Comparison of ENCODE assay signal across 14 cellular contexts in the genomic region with DNA sequence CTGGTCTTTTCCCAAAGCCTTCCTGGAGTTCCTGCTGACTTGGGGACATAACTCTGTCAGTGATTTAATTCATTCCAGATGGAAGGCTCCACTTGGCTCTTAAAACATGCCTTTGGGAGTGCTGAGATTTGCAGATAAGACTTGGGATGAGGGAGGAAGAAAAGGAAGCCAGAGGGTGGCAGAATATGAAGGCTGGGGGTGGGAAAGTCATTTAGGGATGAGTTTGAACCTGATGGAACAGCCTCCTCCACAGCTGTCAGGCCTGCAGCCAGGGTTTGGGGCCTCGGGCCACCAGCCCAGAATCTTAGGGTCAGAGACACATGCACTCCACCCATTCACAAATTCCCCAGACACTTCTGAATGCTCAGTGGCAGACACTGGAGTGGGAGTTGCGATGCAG. TPM values are rescaled to one million over a fixed set of nuclear protein-coding genes. Genes with fewer than 3 reads are reported as not detected.
DNase-seq lines count a peak whose midpoint lies in the region; ATAC-seq and TF ChIP-seq lines count a peak whose summit lies in the region.
"Had no signal": no experiment of that assay in that cellular context is flagged by ENCODE, and none has a peak within 500 bp of the region (broad histone marks: within the 10 kb centered on the region; RNA-seq: fewer than 3 reads in every experiment).

No MANE protein-coding gene starts in this region.

- ATAC-seq in CD4-positive, alpha-beta T cell (ENCODE audit: poor library complexity), result no peak
- ATAC-seq: HCT116 had no signal

- intact Hi-C loops in CD4-positive, alpha-beta T cell (cut with DNase I, micrococcal nuclease), result no loop called here

- H3K27ac ChIP-seq in stomach smooth muscle (ENCODE audit: low read length), result peak overlapping the region; percentile 24
- H3K27ac ChIP-seq in CD4-positive, alpha-beta T cell (ENCODE audit: low read depth, low read length), result no peak overlapping the region

- H3K27ac Mint-ChIP-seq in CD4-positive, alpha-beta T cell, result no peak overlapping the region

- H3K4me3 ChIP-seq in stomach smooth muscle (ENCODE audit: low read length in 2 of 2), result no peak overlapping the region

- no peaks in the 10 kb centered on the region for H3K27me3 ChIP-seq in stomach smooth muscle (ENCODE audit: control insufficient read depth in 1 of 2, insufficient read depth in 2 of 2, low read length in 2 of 2)
- no peaks in the 10 kb centered on the region for H3K27me3 ChIP-seq in CD4-positive, alpha-beta T cell (ENCODE audit: control insufficient read depth, insufficient read depth, low read length)

- CTCF ChIA-PET in CD4-positive, alpha-beta T cell (lab: Charles Lee), result no interaction called here

- H3K4me3 Mint-ChIP-seq in CD4-positive, alpha-beta T cell, result no peak overlapping the region
- H3K4me3 Mint-ChIP-seq: neural crest cell had no signal

- TF ChIP-seq CTCF in CD4-positive, alpha-beta T cell (IDR thresholded peaks at IDR 0.05), result no peak

- H3K9me3 ChIP-seq in stomach smooth muscle (ENCODE audit: control insufficient read depth in 2 of 2, low read length in 2 of 2), result no peaks in the 10 kb centered on the region
- H3K9me3 ChIP-seq in CD4-positive, alpha-beta T cell (ENCODE audit: control insufficient read depth, low read length), result no peaks in the 10 kb centered on the region

- no peaks in the 10 kb centered on the region for H3K4me1 Mint-ChIP-seq in CD4-positive, alpha-beta T cell (ENCODE audit: low read depth)

- DNase-seq in GM04503 (ENCODE audit: low read depth) (peak; percentile 81), amniotic stem cell (lab: John Stamatoyannopoulos, UW) (peak; percentile 15), islet precursor cell (peak; percentile 67), NCI-H2029 treated with DMSO at 0.1 percent for 48 hours (lab: John Stamatoyannopoulos, UW) (no peak), NOMO-1 treated with dmso at 0.1 percent for 144 hours (lab: John Stamatoyannopoulos, UW; ENCODE audit: unreplicated experiment) (no peak), NCI-H1105 (lab: John Stamatoyannopoulos, UW) (no peak)
- no peak for DNase-seq in CD4-positive, alpha-beta T cell
- DNase-seq: amygdala; NCI-H1694; stimulated activated CD4-positive, alpha-beta T cell treated with anti-CD3 and anti-CD28 coated beads, Interleukin-15, amount 100 ng/mL, for 24 hours; stimulated activated CD8-positive, alpha-beta memory T cell treated with anti-CD3 and anti-CD28 coated beads, Interleukin-4, amount 100 ng/mL, for 48 hours had no signal

- no peaks in the 10 kb centered on the region for H3K9me3 Mint-ChIP-seq in CD4-positive, alpha-beta T cell
- H3K9me3 Mint-ChIP-seq: neural crest cell had no signal

- H3K36me3 ChIP-seq in stomach smooth muscle (ENCODE audit: control insufficient read depth in 2 of 2, insufficient read depth in 2 of 2, low read length in 2 of 2), result no peaks in the 10 kb centered on the region

- POLR2A ChIA-PET in CD4-positive, alpha-beta T cell (lab: Charles Lee), result no interaction called here

- no peaks in the 10 kb centered on the region for H3K27me3 Mint-ChIP-seq in CD4-positive, alpha-beta T cell

- no peak overlapping the region for H3K9ac ChIP-seq in stomach smooth muscle (ENCODE audit: low read length in 2 of 2)

- peaks cover 20% of the 10 kb centered on the region for H3K4me1 ChIP-seq in stomach smooth muscle (ENCODE audit: control insufficient read depth, insufficient read depth, low read length)

- no peaks in the 10 kb centered on the region for H3K36me3 Mint-ChIP-seq in CD4-positive, alpha-beta T cell (ENCODE audit: low read depth)

RNA-seq across cellular contexts. Expression of a gene that starts 28.4 kb away (rescaled TPM):
- total RNA-seq in CD4-positive, alpha-beta T cell, result under 1 TPM; 0.11 to 0.14 TPM

RNA-seq across cellular contexts. Expression of a gene that starts 38.5 kb away (rescaled TPM):
- total RNA-seq in CD4-positive, alpha-beta T cell, result under 1 TPM; 0.67 to 0.85 TPM

Comparison
In these comparisons a context has a peak if more than half of its experiments do, and no peak if none do; other contexts are left out.
1. DNase-seq: peak in GM04503 (single experiment), amniotic stem cell (single experiment) and islet precursor cell (single experiment); none in NCI-H2029 treated with DMSO at 0.1 percent for 48 hours (single experiment), NOMO-1 treated with dmso at 0.1 percent for 144 hours (single experiment), NCI-H1105 (single experiment) and CD4-positive, alpha-beta T cell (0 of 10).